29 cellular contexts compared by ENCODE assay signal in genomic region chr5:60519372-60519771, GRCh38.
DNase-seq lines count a peak whose midpoint lies in the region; ATAC-seq and TF ChIP-seq lines count a peak whose summit lies in the region.
"Had no signal": no experiment of that assay in that cellular context is flagged by ENCODE, and none has a peak within 500 bp of the region (broad histone marks: within the 10 kb centered on the region; RNA-seq: fewer than 3 reads in every experiment).

No MANE protein-coding gene starts in this region.

- peak overlapping the region; percentile 76 for H3K27ac ChIP-seq in muscle layer of duodenum (ENCODE audit: low read length)
- H3K27ac ChIP-seq: parathyroid adenoma, RWPE1 had no signal

- no peaks in the 10 kb centered on the region for H3K9me3 Mint-ChIP-seq in activated CD8-positive, alpha-beta memory T cell treated with anti-CD3 and anti-CD28 coated beads, Interleukin-2, amount 10 ng/mL, durations not matched to agents 7 days and 5 days (ENCODE audit: low read depth)
- H3K9me3 Mint-ChIP-seq: activated naive CD8-positive, alpha-beta T cell treated with anti-CD3 and anti-CD28 coated beads, Interleukin-2, amount 50 U/mL, for 24 hours; CD4-positive, CD25-positive, alpha-beta regulatory T cell; nephron had no signal

- CTCF ChIA-PET in activated CD8-positive, alpha-beta memory T cell treated with anti-CD3 and anti-CD28 coated beads, Interleukin-2, amount 10 ng/mL, durations not matched to agents 7 days and 5 days (lab: Charles Lee), result no interaction called here

- H3K36me3 ChIP-seq in muscle layer of duodenum (ENCODE audit: control insufficient read depth in 1 of 2, insufficient read depth in 2 of 2, low read length in 2 of 2), result no peaks in the 10 kb centered on the region
- no peaks in the 10 kb centered on the region for H3K36me3 ChIP-seq in mucosa of descending colon (ENCODE audit: low read depth)
- H3K36me3 ChIP-seq: MG63 had no signal

- H3K4me1 ChIP-seq in muscle layer of duodenum (ENCODE audit: control insufficient read depth in 1 of 2, insufficient read depth in 2 of 2, low read length in 2 of 2) (peaks cover 15 to 22% of the 10 kb centered on the region in 2 donors), mucosa of descending colon (ENCODE audit: low read depth) (no peaks in the 10 kb centered on the region)
- H3K4me1 ChIP-seq: parathyroid adenoma had no signal

- H3K4me3 ChIP-seq in choroid plexus epithelial cell (ENCODE audit: low read depth, low read length) (no peak overlapping the region), muscle layer of duodenum (ENCODE audit: low read depth in 1 of 2, low read length in 2 of 2) (peak overlapping the region in 1 of 2 donors; percentile 9), mucosa of descending colon (no peak overlapping the region)
- H3K4me3 ChIP-seq: K562, MG63 had no signal

- no peak overlapping the region for H3K4me3 Mint-ChIP-seq in activated CD8-positive, alpha-beta memory T cell treated with anti-CD3 and anti-CD28 coated beads, Interleukin-2, amount 10 ng/mL, durations not matched to agents 7 days and 5 days
- H3K4me3 Mint-ChIP-seq: activated naive CD8-positive, alpha-beta T cell treated with anti-CD3 and anti-CD28 coated beads, Interleukin-2, amount 50 U/mL, for 24 hours; CD4-positive, CD25-positive, alpha-beta regulatory T cell; nephron; T-helper 17 cell had no signal

- H3K9me3 ChIP-seq in muscle layer of duodenum (ENCODE audit: control insufficient read depth in 1 of 2, low read length in 2 of 2) (no peaks in the 10 kb centered on the region), mucosa of descending colon (no peaks in the 10 kb centered on the region)
- H3K9me3 ChIP-seq: MG63, SK-N-SH had no signal

- no peaks in the 10 kb centered on the region for H3K27me3 ChIP-seq in muscle layer of duodenum (ENCODE audit: low read depth, low read length)
- H3K27me3 ChIP-seq: MG63 had no signal

- H3K36me3 Mint-ChIP-seq in activated CD8-positive, alpha-beta memory T cell treated with anti-CD3 and anti-CD28 coated beads, Interleukin-2, amount 10 ng/mL, durations not matched to agents 7 days and 5 days, result no peaks in the 10 kb centered on the region
- H3K36me3 Mint-ChIP-seq: CD4-positive, CD25-positive, alpha-beta regulatory T cell had no signal

- H3K4me1 Mint-ChIP-seq in activated CD8-positive, alpha-beta memory T cell treated with anti-CD3 and anti-CD28 coated beads, Interleukin-2, amount 10 ng/mL, durations not matched to agents 7 days and 5 days, result peaks cover 2% of the 10 kb centered on the region
- H3K4me1 Mint-ChIP-seq: CD4-positive, CD25-positive, alpha-beta regulatory T cell; T-helper 17 cell had no signal

- intact Hi-C loops in Right ventricle myocardium inferior (cut with DNase I) (no loop called here), cardiac septum (cut with DNase I) (no loop called here), mucosa of descending colon (cut with DNase I, micrococcal nuclease) (no loop called here)

- no peaks in the 10 kb centered on the region for H3K27me3 Mint-ChIP-seq in activated CD8-positive, alpha-beta memory T cell treated with anti-CD3 and anti-CD28 coated beads, Interleukin-2, amount 10 ng/mL, durations not matched to agents 7 days and 5 days
- H3K27me3 Mint-ChIP-seq: activated naive CD8-positive, alpha-beta T cell treated with anti-CD3 and anti-CD28 coated beads, Interleukin-2, amount 50 U/mL, for 24 hours; CD4-positive, CD25-positive, alpha-beta regulatory T cell had no signal

- no peak for DNase-seq in Right ventricle myocardium inferior (ENCODE audit: missing footprints)
- no peak for DNase-seq in cardiac septum (ENCODE audit: low spot score)
- DNase-seq in choroid plexus epithelial cell (ENCODE audit: low read depth), result peak; percentile 43
- DNase-seq in mucosa of descending colon, result no peak
- no peak for DNase-seq in activated CD8-positive, alpha-beta memory T cell treated with anti-CD3 and anti-CD28 coated beads, Interleukin-2, amount 10 ng/mL, durations not matched to agents 7 days and 5 days
- DNase-seq: activated CD4-positive, alpha-beta T cell treated with anti-CD3 and anti-CD28 coated beads for 4 hours; activated CD8-positive, alpha-beta memory T cell treated with anti-CD3 and anti-CD28 coated beads for 24 hours; activated gamma-delta T cell treated with Interleukin-2 at 50 U/mL for 16 hours; activated naive CD8-positive, alpha-beta T cell treated with anti-CD3 and anti-CD28 coated beads, Interleukin-2, amount 50 U/mL, for 24 hours; activated T-cell treated with anti-CD3 and anti-CD28 coated beads, Interleukin-2, amount 50 U/mL, for 1 hour; CD4-positive, CD25-positive, alpha-beta regulatory T cell; cerebellar nuclear complex; islet precursor cell; MG63; midbrain; NCI-H1105 treated with DMSO at 0.1 percent for 48 hours; NCI-H1930; NCI-H526 treated with DMSO at 0.1 percent for 48 hours; SK-N-SH; stimulated activated naive CD4-positive, alpha-beta T cell; T-helper 17 cell had no signal

- ATAC-seq in Right ventricle myocardium inferior, result peak; percentile 75
- ATAC-seq in mucosa of descending colon, result no peak
- ATAC-seq in HG03108 (IDR thresholded peaks at IDR 0.05; ENCODE audit: unreplicated experiment), result no peak
- no peak for ATAC-seq in GM19455 (IDR thresholded peaks at IDR 0.05; ENCODE audit: unreplicated experiment)
- ATAC-seq in activated CD8-positive, alpha-beta memory T cell treated with anti-CD3 and anti-CD28 coated beads, Interleukin-2, amount 10 ng/mL, durations not matched to agents 7 days and 5 days, result no peak
- ATAC-seq: activated naive CD8-positive, alpha-beta T cell treated with anti-CD3 and anti-CD28 coated beads, Interleukin-2, amount 50 U/mL, for 24 hours; HCT116; K562; T-helper 17 cell had no signal

- TF ChIP-seq CTCF in choroid plexus epithelial cell (conservative IDR thresholded peaks at IDR 0.05; ENCODE audit: low read depth, low read length) (no peak), mucosa of descending colon (IDR thresholded peaks at IDR 0.05) (no peak)

- no peak overlapping the region for H3K27ac Mint-ChIP-seq in activated CD8-positive, alpha-beta memory T cell treated with anti-CD3 and anti-CD28 coated beads, Interleukin-2, amount 10 ng/mL, durations not matched to agents 7 days and 5 days
- H3K27ac Mint-ChIP-seq: activated naive CD8-positive, alpha-beta T cell treated with anti-CD3 and anti-CD28 coated beads, Interleukin-2, amount 50 U/mL, for 24 hours; CD4-positive, CD25-positive, alpha-beta regulatory T cell; nephron; T-helper 17 cell had no signal
